ENCODE assay signal across 19 cellular contexts in genomic region chr14:55607386-55607785, GRCh38. TPM values are rescaled to one million over a fixed set of nuclear protein-coding genes. Genes with fewer than 3 reads are reported as not detected.
A peak's percentile ranks its signal among the peaks of the same experiment; 100 is the strongest.
DNase-seq lines count a peak whose midpoint lies in the region; ATAC-seq, FAIRE-seq and TF ChIP-seq lines count a peak whose summit lies in the region.
"Had no signal": no experiment of that assay in that cellular context is flagged by ENCODE, and none has a peak within 500 bp of the region (broad histone marks: within the 10 kb centered on the region; RNA-seq: fewer than 3 reads in every experiment).

No MANE protein-coding gene starts in this region.

- no peaks in the 10 kb centered on the region for H3F3A ChIP-seq in GM23338 (replicated peaks; ENCODE audit: low read depth)

- H2BK120ac ChIP-seq in H1 (replicated peaks; ENCODE audit: low read depth, low read length) (no peak overlapping the region), trophoblast cell (ENCODE audit: insufficient read depth, low read length, poor library complexity) (no peak overlapping the region)

- H3K9me2 ChIP-seq in GM23338 (ENCODE audit: insufficient read depth): no peaks in the 10 kb centered on the region

- H3K9ac ChIP-seq in H1 (replicated peaks in 1 of 4; ENCODE audit: extremely low read depth in 1 of 4, low read depth in 3 of 4, low read length in 3 of 4) (no peak overlapping the region), trophoblast cell (ENCODE audit: low read length) (no peak overlapping the region)
- H3K9ac ChIP-seq: KMS-11 had no signal

- H3K23ac ChIP-seq in H1 (ENCODE audit: insufficient read length) (no peak overlapping the region), trophoblast cell (ENCODE audit: low read length) (no peak overlapping the region)

- no peak for ATAC-seq in GM23338
- ATAC-seq in pancreas: no peak
- ATAC-seq: HCT116 had no signal

- H3K79me2 ChIP-seq in GM23338 (replicated peaks; ENCODE audit: insufficient read depth): peaks cover 100% of the 10 kb centered on the region
- H3K79me2 ChIP-seq in H1 (ENCODE audit: control insufficient read depth in 1 of 2, insufficient read depth in 2 of 2, low read length in 2 of 2): peaks cover 0 to 99% of the 10 kb centered on the region in 2 experiments; a peak in 3 of 4 replicates
- peaks cover 8% of the 10 kb centered on the region for H3K79me2 ChIP-seq in trophoblast cell (ENCODE audit: control insufficient read depth, insufficient read depth, low read length, poor library complexity)

- H3K56ac ChIP-seq in H1 (replicated peaks; ENCODE audit: insufficient read length, low read depth, low read length): no peak overlapping the region

- H3K4me1 Mint-ChIP-seq in GM23338 (peaks cover 45% of the 10 kb centered on the region), osteocyte (ENCODE audit: unreplicated experiment) (peaks cover 26% of the 10 kb centered on the region)

- 88% methylated on average over 3 of the region's 3 CpGs; no CpG with 5 or more reads in 1 of the 2 experiments for WGBS in H1 (ENCODE audit: extremely low coverage in 1 of 2, insufficient coverage in 1 of 2, insufficient read length in 1 of 2, insufficient replicate concordance in 2 of 2, low coverage in 1 of 2, low lambda C conversion rate in 2 of 2, missing lambda C conversion rate in 1 of 2), 2 experiments
- no CpG with 5 or more reads among the region's 3 CpGs for WGBS in trophoblast cell (ENCODE audit: extremely low coverage, insufficient coverage, insufficient read length)
- WGBS in pancreas, 2 donors: 65 to 68% methylated on average over 3 of the region's 3 CpGs

- no peak for TF ChIP-seq EP300 in H1 (IDR thresholded peaks at IDR 0.05; ENCODE audit: borderline replicate concordance in 1 of 2, low read depth in 2 of 2, low read length in 2 of 2)

- H3K9me3 ChIP-seq in H1 (ENCODE audit: insufficient read depth in 2 of 2, low read depth in 1 of 2, low read length in 1 of 2) (no peaks in the 10 kb centered on the region), trophoblast cell (ENCODE audit: insufficient read depth, low read depth, low read length) (peaks cover 2% of the 10 kb centered on the region), pancreas (no peaks in the 10 kb centered on the region)

- H3K36me3 ChIP-seq in GM23338 (ENCODE audit: insufficient read depth): no peaks in the 10 kb centered on the region
- no peaks in the 10 kb centered on the region for H3K36me3 ChIP-seq in H1 (ENCODE audit: control insufficient read depth in 2 of 4, insufficient read depth in 4 of 4, low read length in 3 of 4)
- H3K36me3 ChIP-seq in trophoblast cell (ENCODE audit: control insufficient read depth in 1 of 2, insufficient read depth in 2 of 2, low read length in 2 of 2): peaks cover 0 to 2% of the 10 kb centered on the region in 2 experiments
- no peaks in the 10 kb centered on the region for H3K36me3 ChIP-seq in pancreas

- H4K12ac ChIP-seq in trophoblast cell (ENCODE audit: low read depth, low read length): no peak overlapping the region

- H3K79me1 ChIP-seq in H1 (ENCODE audit: low read depth, low read length): no peaks in the 10 kb centered on the region; the same call in 1 of the 2 replicates
- peaks cover 6% of the 10 kb centered on the region for H3K79me1 ChIP-seq in trophoblast cell (ENCODE audit: low read length)

- no peaks in the 10 kb centered on the region; the same call in 1 of the 2 replicates for H3K23me2 ChIP-seq in H1 (ENCODE audit: low read depth, low read length)

- intact Hi-C loops in pancreas (cut with DNase I): no loop called here

- H2AK5ac ChIP-seq in H1 (ENCODE audit: low read depth, low read length) (no peak overlapping the region), trophoblast cell (ENCODE audit: low read length) (no peak overlapping the region)

- H3K27me3 Mint-ChIP-seq in GM23338 (ENCODE audit: insufficient read depth, low read depth, poor library complexity): no peaks in the 10 kb centered on the region
- H3K27me3 Mint-ChIP-seq in osteocyte (ENCODE audit: unreplicated experiment): no peaks in the 10 kb centered on the region
- H3K27me3 Mint-ChIP-seq: B cell; CD4-positive, alpha-beta T cell had no signal

- no peaks in the 10 kb centered on the region for H4K20me1 ChIP-seq in GM23338 (replicated peaks; ENCODE audit: insufficient read depth)
- no peaks in the 10 kb centered on the region for H4K20me1 ChIP-seq in H1 (replicated peaks in 1 of 2; ENCODE audit: control insufficient read depth in 1 of 2, insufficient read depth in 2 of 2, low read length in 2 of 2)

- no peak overlapping the region for H4K8ac ChIP-seq in H1 (ENCODE audit: extremely low read depth, insufficient read depth, low read length)
- H4K8ac ChIP-seq in trophoblast cell (ENCODE audit: low read depth, low read length): no peak overlapping the region

- H3K27ac ChIP-seq in GM23338 (ENCODE audit: low read depth): no peak overlapping the region; the same call in 1 of the 2 replicates
- no peak overlapping the region for H3K27ac ChIP-seq in H1 (ENCODE audit: low read depth, low read length)
- H3K27ac ChIP-seq in trophoblast cell (ENCODE audit: low read depth, low read length): no peak overlapping the region
- H3K27ac ChIP-seq in pancreas: no peak overlapping the region
- H3K27ac ChIP-seq: KMS-11 had no signal

- H4K91ac ChIP-seq in H1 (replicated peaks; ENCODE audit: insufficient read length, low read length) (no peak overlapping the region), trophoblast cell (ENCODE audit: low read depth, low read length) (no peak overlapping the region)

- H2BK5ac ChIP-seq in H1 (ENCODE audit: low read depth, low read length) (no peak overlapping the region), trophoblast cell (ENCODE audit: low read depth, low read length, poor library complexity) (no peak overlapping the region)

- H3K27ac Mint-ChIP-seq in GM23338 (peak overlapping the region; percentile 76), osteocyte (ENCODE audit: unreplicated experiment) (no peak overlapping the region)
- H3K27ac Mint-ChIP-seq: B cell; CD4-positive, alpha-beta T cell had no signal

- H3K4me3 Mint-ChIP-seq in GM23338 (no peak overlapping the region), osteocyte (ENCODE audit: unreplicated experiment) (no peak overlapping the region)
- H3K4me3 Mint-ChIP-seq: B cell; CD4-positive, alpha-beta T cell had no signal

- no peaks in the 10 kb centered on the region for H3K9me3 Mint-ChIP-seq in GM23338
- no peaks in the 10 kb centered on the region for H3K9me3 Mint-ChIP-seq in osteocyte (ENCODE audit: unreplicated experiment)
- H3K9me3 Mint-ChIP-seq: CD4-positive, alpha-beta T cell had no signal

- H3K14ac ChIP-seq in H1 (ENCODE audit: insufficient read length) (no peak overlapping the region), trophoblast cell (ENCODE audit: low read length) (no peak overlapping the region)

- H2AFZ ChIP-seq in GM23338 (no peak overlapping the region), H1 (ENCODE audit: low read length) (no peak overlapping the region), trophoblast cell (ENCODE audit: insufficient read depth, low read length, poor library complexity) (no peak overlapping the region)

- H3K4me3 ChIP-seq in GM23338: no peak overlapping the region
- H3K4me3 ChIP-seq in H1 (ENCODE audit: extremely low read depth in 1 of 4, insufficient read depth in 2 of 4, low read depth in 3 of 4, low read length in 4 of 4): no peak overlapping the region
- no peak overlapping the region for H3K4me3 ChIP-seq in trophoblast cell (ENCODE audit: low read depth, low read length)
- no peak overlapping the region for H3K4me3 ChIP-seq in pancreas

- 0 out of 2 replicates have a peak overlapping the region, but pooled peaks have one; percentile 35 for H2BK20ac ChIP-seq in H1 (ENCODE audit: low read length)

- no peak overlapping the region for H2BK12ac ChIP-seq in H1 (ENCODE audit: low read depth, low read length)
- H2BK12ac ChIP-seq in trophoblast cell (ENCODE audit: low read length): no peak overlapping the region

- H3K4me1 ChIP-seq in GM23338 (ENCODE audit: insufficient read depth) (peaks cover 88% of the 10 kb centered on the region), H1 (replicated peaks in 1 of 4; ENCODE audit: control insufficient read depth in 3 of 4, insufficient read depth in 4 of 4, low read length in 3 of 4) (peaks cover 0 to 27% (median 7%) of the 10 kb centered on the region in 4 experiments; a peak in 5 of 7 replicates), trophoblast cell (ENCODE audit: control insufficient read depth in 1 of 2, insufficient read depth in 2 of 2, low read length in 2 of 2) (peaks cover 11 to 20% of the 10 kb centered on the region in 2 experiments), pancreas (peaks cover 11 to 18% (median 11%) of the 10 kb centered on the region in 3 donors)

- TF ChIP-seq CTCF in GM23338 (conservative IDR thresholded peaks at IDR 0.05; ENCODE audit: low read depth in 2 of 2): no peak
- no peak for TF ChIP-seq CTCF in H1 (IDR thresholded peaks at IDR 0.05; ENCODE audit: control extremely low read depth in 1 of 3, insufficient read depth in 1 of 3, low read depth in 1 of 3, low read length in 3 of 3)
- TF ChIP-seq CTCF in osteocyte (IDR thresholded peaks at IDR 0.05): no peak
- no peak for TF ChIP-seq CTCF in pancreas (IDR thresholded peaks at IDR 0.05)

- FAIRE-seq in H1 (lab: Jason Lieb, UNC): no peak
- no peak for FAIRE-seq in pancreas (lab: Jason Lieb, UNC)

- TF ChIP-seq RAD21 in H1 (IDR thresholded peaks at IDR 0.05 in 1 of 2, conservative IDR thresholded peaks at IDR 0.05 in 1 of 2; ENCODE audit: low read depth in 2 of 2, low read length in 2 of 2): no peak

- CTCF ChIA-PET in H1 (lab: Charles Lee; ENCODE audit: partially characterized antibody): no interaction called here

- H3K36me3 Mint-ChIP-seq in GM23338 (ENCODE audit: low read depth) (no peaks in the 10 kb centered on the region), osteocyte (ENCODE audit: unreplicated experiment) (peaks cover 7% of the 10 kb centered on the region)

- H4K5ac ChIP-seq in H1 (ENCODE audit: insufficient read length, low read depth, low read length): no peak overlapping the region

- no peak overlapping the region for H2BK15ac ChIP-seq in H1 (ENCODE audit: low read length)

- POLR2A ChIA-PET in H1 (lab: Charles Lee; ENCODE audit: partially characterized antibody): no interaction called here

- no peak for DNase-seq in GM23338 (ENCODE audit: low spot score)
- DNase-seq in NCI-H226: peak; percentile 38
- DNase-seq in H1 (ENCODE audit: low read depth in 1 of 2, low spot score in 2 of 2): no peak
- DNase-seq in trophoblast cell: no peak
- no peak for DNase-seq in osteocyte (ENCODE audit: extremely low spot score, unreplicated experiment)
- no peak for DNase-seq in NCI-H2029 treated with DMSO at 0.1 percent for 48 hours (lab: John Stamatoyannopoulos, UW)
- no peak for DNase-seq in pancreas
- DNase-seq: CD4-positive, alpha-beta T cell; DMS53; MM.1S; NCI-H1092 treated with DMSO at 0.1 percent for 48 hours; NCI-H446; NK-92 treated with Interleukin-12 subunit alpha and Interleukin-12 subunit beta, amount 100 ng/mL, for 24 hours; OCI-M1; RPMI8226; SIG-M5 had no signal

- peak overlapping the region; percentile 50 for H3K4me2 ChIP-seq in GM23338
- no peak overlapping the region for H3K4me2 ChIP-seq in H1 (ENCODE audit: insufficient read depth in 1 of 2, low read depth in 2 of 2, low read length in 2 of 2)
- no peak overlapping the region for H3K4me2 ChIP-seq in trophoblast cell (ENCODE audit: low read length)
- H3K4me2 ChIP-seq: KMS-11 had no signal

- H3K27me3 ChIP-seq in GM23338 (ENCODE audit: insufficient read depth): no peaks in the 10 kb centered on the region
- no peaks in the 10 kb centered on the region for H3K27me3 ChIP-seq in H1 (replicated peaks in 1 of 4; ENCODE audit: control insufficient read depth in 3 of 4, extremely low read depth in 1 of 4, insufficient read depth in 3 of 4, low read length in 3 of 4)
- no peaks in the 10 kb centered on the region for H3K27me3 ChIP-seq in trophoblast cell (ENCODE audit: insufficient read depth, low read length)
- no peaks in the 10 kb centered on the region for H3K27me3 ChIP-seq in pancreas

- TF ChIP-seq POLR2A in H1 (IDR thresholded peaks at IDR 0.05; ENCODE audit: control extremely low read depth in 1 of 2, low read depth in 2 of 2, low read length in 2 of 2): no peak

- H3K18ac ChIP-seq in H1 (ENCODE audit: extremely low read depth, low read length): no peak overlapping the region
- no peak overlapping the region for H3K18ac ChIP-seq in trophoblast cell (ENCODE audit: low read length)

- H3K4ac ChIP-seq in H1 (replicated peaks; ENCODE audit: insufficient read length, low read depth, low read length) (no peak overlapping the region), trophoblast cell (ENCODE audit: low read depth, low read length) (peak overlapping the region; percentile 19)

RNA-seq across cellular contexts. Expression of gene KTN1, which starts 27.4 kb away (rescaled TPM):
- 110 and 124 TPM in 2 replicates for total RNA-seq in GM23338 (2014; rRNA removed; shearing (Covaris generic))
- polyA plus RNA-seq in GM23338 (2016; fragmentation: Nextera tagmentation; extraction: Ambion mirVana) (473 and 607 TPM in 2 replicates), H1 (2011; rRNA removed) (9.6 and 15.4 TPM in 2 replicates), pancreas (10 to 100 TPM; 29.0 to 58.7 TPM)
- 144 and 151 TPM in 2 replicates for total RNA-seq in H1 (2021; fragmentation: NEBNext Ultra II Directional; extraction: Animal tissue kit (Norgen Biotek cat#: 25700))
- polyA plus RNA-seq in H1 (2011; cell fraction: cytosol; rRNA removed): 35.8 TPM
- 22.7 TPM for polyA plus RNA-seq in H1 (2011; cell fraction: nucleus; rRNA removed)
- polyA plus RNA-seq in H1 (2012, experiment 1 of 2): 46.0 to 92.4 TPM (median 57.9 TPM) in 4 replicates
- 6.3 TPM for polyA plus RNA-seq in H1 (2012, experiment 2 of 2)
- 200 TPM for polyA plus RNA-seq in H1 (2013, experiment 1 of 2)
- 177 TPM for polyA plus RNA-seq in H1 (2013, experiment 2 of 2)
- polyA minus RNA-seq in H1 (2011; rRNA and poly(A)+ RNA removed): 16.2 and 26.8 TPM in 2 replicates
- 32.0 TPM for polyA minus RNA-seq in H1 (2011; cell fraction: cytosol; rRNA and poly(A)+ RNA removed)
- 131 TPM for polyA minus RNA-seq in H1 (2011; cell fraction: nucleus; rRNA and poly(A)+ RNA removed)
- 222 and 228 TPM in 2 replicates for polyA plus RNA-seq in trophoblast cell (2013)
- total RNA-seq in osteocyte (138 and 146 TPM in 2 replicates), pancreas (10 to 100 TPM; 66.4 to 98.1 (median 74.7) TPM)
